9 cellular contexts compared by ENCODE assay signal in the genomic region with DNA sequence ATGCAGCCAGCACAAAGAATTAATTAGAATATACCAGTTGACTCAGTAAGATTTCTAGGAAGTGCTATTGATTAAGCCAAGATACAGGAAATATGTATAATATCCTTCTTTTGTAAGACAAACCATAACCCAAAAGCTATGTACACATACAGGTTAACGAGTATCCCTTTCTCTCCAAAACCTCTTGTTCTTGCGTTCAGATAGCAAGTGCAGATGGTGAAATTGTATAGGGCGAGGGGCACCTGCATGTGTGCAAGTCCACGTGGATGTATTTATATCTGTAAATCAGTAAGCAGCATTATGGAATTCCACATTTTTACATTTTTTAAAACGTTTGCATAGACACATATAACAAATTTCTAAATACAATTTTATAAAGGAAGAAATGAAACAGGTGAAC.
"Had no signal": no experiment of that assay in that cellular context is flagged by ENCODE, and none has a peak within 500 bp of the region (broad histone marks: within the 10 kb centered on the region; RNA-seq: fewer than 3 reads in every experiment).

No MANE protein-coding gene starts in this region.

- H3K4me3 ChIP-seq: GM23248, HAP-1, K562 had no signal

- H3K27ac ChIP-seq: GM23248, HL-60 had no signal

- H3K27ac Mint-ChIP-seq: HFFc6 had no signal

- H3K4me1 ChIP-seq: HAP-1 had no signal

- H3K4me3 Mint-ChIP-seq: HFFc6 had no signal

- FAIRE-seq: K562 had no signal

- H3K36me3 ChIP-seq: HAP-1 had no signal

- ATAC-seq: HCT116, K562 had no signal

- DNase-seq: GM23248, GOT3, H7, HFFc6, IMR-90 had no signal

- H3K9me3 ChIP-seq: HAP-1 had no signal

- H2AFZ ChIP-seq: GM23248 had no signal

- H3K9ac ChIP-seq: GM23248 had no signal
